26 cellular contexts compared by ENCODE assay signal in the genomic region with DNA sequence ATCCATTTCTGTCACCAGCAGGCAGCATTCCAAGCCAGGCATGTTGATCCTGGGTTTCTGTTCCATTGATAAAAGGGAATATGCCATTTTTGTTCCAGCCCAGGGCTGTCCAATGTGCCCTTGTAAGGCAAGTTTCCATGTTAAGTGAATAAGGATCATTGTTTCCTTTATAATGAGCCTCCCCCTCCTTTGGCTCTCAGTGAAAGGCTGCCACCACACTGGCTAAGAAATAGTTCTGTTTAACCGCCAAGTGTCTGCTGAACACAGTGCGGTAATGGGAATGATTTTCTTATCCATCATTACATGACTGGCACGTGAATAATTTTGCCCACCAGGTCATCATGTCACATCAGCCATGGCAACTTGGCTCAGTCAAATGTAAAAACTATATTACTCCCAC.
DNase-seq lines count a peak whose midpoint lies in the region; ATAC-seq and TF ChIP-seq lines count a peak whose summit lies in the region.
"Had no signal": no experiment of that assay in that cellular context is flagged by ENCODE, and none has a peak within 500 bp of the region (broad histone marks: within the 10 kb centered on the region; RNA-seq: fewer than 3 reads in every experiment).

No MANE protein-coding gene starts in this region.

- H3K27ac ChIP-seq in IMR-90 (ENCODE audit: insufficient read depth, low read length), result no peak overlapping the region
- H3K27ac ChIP-seq: C4-2B, foreskin keratinocyte, lower lobe of right lung, uterus had no signal

- peak; percentile 27; the same call in 1 of the 2 replicates for ATAC-seq in IMR-90 (ENCODE audit: low read depth)
- ATAC-seq: foreskin keratinocyte, lower lobe of right lung, PC-3 had no signal

- no peaks in the 10 kb centered on the region for H3K9me3 Mint-ChIP-seq in type B pancreatic cell
- H3K9me3 Mint-ChIP-seq: activated CD4-positive, alpha-beta memory T cell treated with anti-CD3 and anti-CD28 coated beads for 36 hours; activated T-helper 2 cell treated with anti-CD3 and anti-CD28 coated beads, Interferon-gamma antibody, Interleukin-2, Interleukin-4, amounts not matched to agents 10 μg/mL and 5 μg/mL and 100 μg/mL, durations not matched to agents 14 hours and 24 hours and 36 hours; H9 had no signal

- no peak overlapping the region for H3K9ac ChIP-seq in IMR-90 (ENCODE audit: low read depth, low read length)

- no peak for TF ChIP-seq RAD21 in IMR-90 (IDR thresholded peaks at IDR 0.05; ENCODE audit: low read length)

- POLR2A ChIA-PET in IMR-90 (lab: Charles Lee; ENCODE audit: unreplicated experiment), result no interaction called here

- CTCF ChIA-PET in IMR-90 (lab: Yijun Ruan, JAX), result no interaction called here

- intact Hi-C loops in IMR-90 (cut with micrococcal nuclease), result no loop called here

- no peaks in the 10 kb centered on the region for H3K27me3 ChIP-seq in IMR-90 (ENCODE audit: control insufficient read depth, insufficient read depth, low read length)
- H3K27me3 ChIP-seq: foreskin keratinocyte, uterus had no signal

- H3K56ac ChIP-seq in IMR-90 (ENCODE audit: extremely low read depth, insufficient read depth, low read length), result no peak overlapping the region

- H2AFZ ChIP-seq in IMR-90 (replicated peaks; ENCODE audit: low read length, poor library complexity), result no peak overlapping the region

- no peaks in the 10 kb centered on the region for H3K4me1 ChIP-seq in IMR-90 (ENCODE audit: control insufficient read depth, insufficient read depth, low read length)
- H3K4me1 ChIP-seq: foreskin keratinocyte, lower lobe of right lung, uterus had no signal

- no peak overlapping the region for H3K27ac Mint-ChIP-seq in type B pancreatic cell
- H3K27ac Mint-ChIP-seq: activated CD4-positive, alpha-beta memory T cell treated with anti-CD3 and anti-CD28 coated beads for 36 hours; activated naive CD8-positive, alpha-beta T cell; activated T-helper 2 cell treated with anti-CD3 and anti-CD28 coated beads, Interferon-gamma antibody, Interleukin-2, Interleukin-4, amounts not matched to agents 10 μg/mL and 5 μg/mL and 100 μg/mL, durations not matched to agents 14 hours and 24 hours and 36 hours; H9 had no signal

- H3K4ac ChIP-seq in IMR-90 (ENCODE audit: low read depth, low read length), result 0 out of 2 replicates have a peak overlapping the region, but pooled peaks have one; percentile 29

- H2BK5ac ChIP-seq in IMR-90 (ENCODE audit: low read depth, low read length, poor library complexity, severe bottlenecking), result no peak overlapping the region

- no peaks in the 10 kb centered on the region for H3K9me3 ChIP-seq in IMR-90 (ENCODE audit: control insufficient read depth, insufficient read depth, low read length)
- H3K9me3 ChIP-seq: lower lobe of right lung, uterus had no signal

- H3K27me3 Mint-ChIP-seq in type B pancreatic cell, result peaks cover 6% of the 10 kb centered on the region
- H3K27me3 Mint-ChIP-seq: activated CD4-positive, alpha-beta memory T cell treated with anti-CD3 and anti-CD28 coated beads for 36 hours; activated naive CD8-positive, alpha-beta T cell had no signal

- no peak overlapping the region for H4K5ac ChIP-seq in IMR-90 (ENCODE audit: low read depth, low read length)

- peak overlapping the region; percentile 49; the same call in 1 of the 2 replicates for H2BK20ac ChIP-seq in IMR-90 (ENCODE audit: low read depth, low read length)

- TF ChIP-seq CTCF in IMR-90 (conservative IDR thresholded peaks at IDR 0.05; ENCODE audit: low read depth, low read length) (no peak), astrocyte of the spinal cord (IDR thresholded peaks at IDR 0.05; ENCODE audit: low read depth, low read length) (no peak), type B pancreatic cell (conservative IDR thresholded peaks at IDR 0.05) (no peak), GM10266 (IDR thresholded peaks at IDR 0.05; ENCODE audit: control insufficient read depth, insufficient read depth, low read depth, missing control alignments) (no peak)

- H2AK5ac ChIP-seq in IMR-90 (ENCODE audit: low read depth, low read length), result no peak overlapping the region

- no peaks in the 10 kb centered on the region for H4K20me1 ChIP-seq in IMR-90 (ENCODE audit: insufficient read depth, low read length)

- WGBS in IMR-90 (ENCODE audit: extremely low coverage in 2 of 2, insufficient read length in 1 of 2), 2 experiments, result no CpG with 5 or more reads among the region's 3 CpGs

- no peak overlapping the region for H3K4me2 ChIP-seq in IMR-90 (ENCODE audit: low read depth, low read length)

- DNase-seq in IMR-90 (no peak), astrocyte of the spinal cord (ENCODE audit: low read depth, low spot score) (peak; percentile 27), hypothalamus (lab: John Stamatoyannopoulos, UW) (peak in 30 of 51 donors; percentile 3 to 73 (median 26)), putamen (ENCODE audit: low spot score) (peak; percentile 84), type B pancreatic cell (ENCODE audit: extremely low spot score, unreplicated experiment) (no peak), GM10266 (ENCODE audit: extremely low spot score) (no peak)
- no peak for DNase-seq in activated CD4-positive, alpha-beta T cell treated with anti-CD3 and anti-CD28 coated beads, Interleukin-2, amount 50 U/mL, for 48 hours
- DNase-seq: activated CD4-positive, alpha-beta memory T cell treated with anti-CD3 and anti-CD28 coated beads for 36 hours; activated CD4-positive, CD25-positive, alpha-beta regulatory T cell; Calu3; foreskin keratinocyte; H9; Karpas-422; lower lobe of right lung; NCI-H1092; NCI-H2081; NCI-H446 treated with DMSO at 0.1 percent for 48 hours; PC-3; SHP77; small intestine; stimulated activated CD4-positive, alpha-beta T cell treated with anti-CD3 and anti-CD28 coated beads, Interleukin-1b, Interleukin-23, amount 100 ng/mL, for 48 hours; SW 1271; uterus had no signal

- no peak overlapping the region for H3K4me3 Mint-ChIP-seq in type B pancreatic cell
- H3K4me3 Mint-ChIP-seq: activated CD4-positive, alpha-beta memory T cell treated with anti-CD3 and anti-CD28 coated beads for 36 hours; activated naive CD8-positive, alpha-beta T cell; H9 had no signal

- H3K23ac ChIP-seq in IMR-90 (ENCODE audit: low read depth, low read length), result no peak overlapping the region; the same call in 1 of the 2 replicates

- H2AK9ac ChIP-seq in IMR-90 (replicated peaks; ENCODE audit: low read depth, low read length, poor library complexity), result no peak overlapping the region

- H3K4me1 Mint-ChIP-seq in type B pancreatic cell (ENCODE audit: unreplicated experiment), result peaks cover 9% of the 10 kb centered on the region

- no peak overlapping the region for H4K8ac ChIP-seq in IMR-90 (ENCODE audit: low read depth in 2 of 2, low read length in 2 of 2)

- H3K4me3 ChIP-seq in IMR-90 (ENCODE audit: insufficient read depth, low read depth, low read length) (no peak overlapping the region), astrocyte of the spinal cord (ENCODE audit: low read depth, low read length) (no peak overlapping the region)
- H3K4me3 ChIP-seq: lower lobe of right lung, uterus had no signal

- no TSS peak for BruUV-seq in IMR-90 (replicated peaks; lab: Mats Ljungman, UMichigan)

- 0 out of 2 replicates have a peak overlapping the region, but pooled peaks have one; percentile 10 for H3K14ac ChIP-seq in IMR-90 (replicated peaks; ENCODE audit: low read depth, low read length)

- H3K79me1 ChIP-seq in IMR-90 (ENCODE audit: low read depth in 1 of 2, low read length in 2 of 2), result no peaks in the 10 kb centered on the region

- dilution Hi-C loops in IMR-90 (cut with HindIII; ENCODE audit: low sequenced_read_pairs, unreplicated experiment), result no loop called here

- in situ Hi-C loops in IMR-90 (cut with MboI; ENCODE audit: low sequenced_read_pairs), result no loop called here
- in situ Hi-C loops in astrocyte of the spinal cord (cut with HindIII; ENCODE audit: low sequenced_read_pairs), result no loop called here

- no peaks in the 10 kb centered on the region for H3K36me3 ChIP-seq in IMR-90 (ENCODE audit: control insufficient read depth, insufficient read depth, low read length)
- H3K36me3 ChIP-seq: lower lobe of right lung, uterus had no signal

- no peak overlapping the region for H4K91ac ChIP-seq in IMR-90 (ENCODE audit: insufficient read depth, low read depth, low read length)

- no peaks in the 10 kb centered on the region for H3K9me1 ChIP-seq in IMR-90 (ENCODE audit: insufficient read depth, low read length)

- no peak overlapping the region for H3K18ac ChIP-seq in IMR-90 (ENCODE audit: low read depth, low read length)

- no peak overlapping the region for H2BK120ac ChIP-seq in IMR-90 (ENCODE audit: low read depth, low read length)

- no peaks in the 10 kb centered on the region for H3K36me3 Mint-ChIP-seq in type B pancreatic cell
- H3K36me3 Mint-ChIP-seq: activated CD4-positive, alpha-beta memory T cell treated with anti-CD3 and anti-CD28 coated beads for 36 hours; activated naive CD8-positive, alpha-beta T cell had no signal

- TF ChIP-seq POLR2A in IMR-90 (IDR thresholded peaks at IDR 0.05; ENCODE audit: low read depth, low read length), result no peak

- no peak overlapping the region for H2BK15ac ChIP-seq in IMR-90 (ENCODE audit: low read depth, low read length)

TF ChIP-seq in IMR-90, 13 proteins besides CTCF, POLR2A, EP300 and RAD21 (continues in another document):
- TF ChIP-seq MXI1 (IDR thresholded peaks at IDR 0.05; ENCODE audit: borderline replicate concordance, low read depth, low read length) (no peak), CHD1 (IDR thresholded peaks at IDR 0.05; ENCODE audit: low read depth, low read length) (no peak), MAZ (IDR thresholded peaks at IDR 0.05; ENCODE audit: borderline replicate concordance, low read depth, low read length) (no peak), FOS (IDR thresholded peaks at IDR 0.05; ENCODE audit: low read depth, low read length) (no peak), RFX5 (IDR thresholded peaks at IDR 0.05; ENCODE audit: low read depth, low read length) (no peak)
- TF ChIP-seq, protein P1, sequence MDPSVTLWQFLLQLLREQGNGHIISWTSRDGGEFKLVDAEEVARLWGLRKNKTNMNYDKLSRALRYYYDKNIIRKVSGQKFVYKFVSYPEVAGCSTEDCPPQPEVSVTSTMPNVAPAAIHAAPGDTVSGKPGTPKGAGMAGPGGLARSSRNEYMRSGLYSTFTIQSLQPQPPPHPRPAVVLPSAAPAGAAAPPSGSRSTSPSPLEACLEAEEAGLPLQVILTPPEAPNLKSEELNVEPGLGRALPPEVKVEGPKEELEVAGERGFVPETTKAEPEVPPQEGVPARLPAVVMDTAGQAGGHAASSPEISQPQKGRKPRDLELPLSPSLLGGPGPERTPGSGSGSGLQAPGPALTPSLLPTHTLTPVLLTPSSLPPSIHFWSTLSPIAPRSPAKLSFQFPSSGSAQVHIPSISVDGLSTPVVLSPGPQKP (IDR thresholded peaks at IDR 0.05; ENCODE audit: borderline replicate concordance, low read depth, low read length), result no peak
- TF ChIP-seq, protein P2, sequence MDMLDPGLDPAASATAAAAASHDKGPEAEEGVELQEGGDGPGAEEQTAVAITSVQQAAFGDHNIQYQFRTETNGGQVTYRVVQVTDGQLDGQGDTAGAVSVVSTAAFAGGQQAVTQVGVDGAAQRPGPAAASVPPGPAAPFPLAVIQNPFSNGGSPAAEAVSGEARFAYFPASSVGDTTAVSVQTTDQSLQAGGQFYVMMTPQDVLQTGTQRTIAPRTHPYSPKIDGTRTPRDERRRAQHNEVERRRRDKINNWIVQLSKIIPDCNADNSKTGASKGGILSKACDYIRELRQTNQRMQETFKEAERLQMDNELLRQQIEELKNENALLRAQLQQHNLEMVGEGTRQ (IDR thresholded peaks at IDR 0.05; ENCODE audit: low read depth, low read length), result no peak

Comparison
In these comparisons a context has a peak if more than half of its experiments do, and no peak if none do; other contexts are left out.
1. DNase-seq: peak in astrocyte of the spinal cord (single experiment), hypothalamus (30 of 51) and putamen (single experiment); none in IMR-90 (single experiment), type B pancreatic cell (single experiment), GM10266 (single experiment) and activated CD4-positive, alpha-beta T cell treated with anti-CD3 and anti-CD28 coated beads, Interleukin-2, amount 50 U/mL, for 48 hours (0 of 2).